Comparison of ENCODE assay signal across 27 cellular contexts in genomic region chr12:50960130-50960529, GRCh38. TPM values are rescaled to one million over a fixed set of nuclear protein-coding genes. Genes with fewer than 3 reads are reported as not detected.
DNase-seq lines count a peak whose midpoint lies in the region; ATAC-seq and TF ChIP-seq lines count a peak whose summit lies in the region.
"Had no signal": no experiment of that assay in that cellular context is flagged by ENCODE, and none has a peak within 500 bp of the region (broad histone marks: within the 10 kb centered on the region; RNA-seq: fewer than 3 reads in every experiment).

No MANE protein-coding gene starts in this region.

- no peak overlapping the region for H2AFZ ChIP-seq in SK-N-SH (ENCODE audit: low read depth)
- H2AFZ ChIP-seq in MM.1S (ENCODE audit: low read length), result no peak overlapping the region

- no peak for TF ChIP-seq RAD21 in SK-N-SH (IDR thresholded peaks at IDR 0.05; ENCODE audit: low read length)

- H4K20me1 ChIP-seq in SK-N-SH (ENCODE audit: insufficient read depth) (no peaks in the 10 kb centered on the region), MM.1S (ENCODE audit: insufficient read depth, low read length) (no peaks in the 10 kb centered on the region)

- ATAC-seq in SK-N-SH treated with all-trans-retinoic acid at 6 μM for 48 hours, result peak; percentile 80
- ATAC-seq in HG03460 (IDR thresholded peaks at IDR 0.05; ENCODE audit: unreplicated experiment), result no peak
- ATAC-seq: esophagus mucosa; K562; left colon; naive thymus-derived CD8-positive, alpha-beta T cell; upper lobe of right lung had no signal

- H3K4me3 ChIP-seq in SK-N-SH (ENCODE audit: low read depth in 2 of 2, low read length in 1 of 2), result no peak overlapping the region
- H3K4me3 ChIP-seq in MM.1S (ENCODE audit: low read length), result no peak overlapping the region
- H3K4me3 ChIP-seq in cardiac fibroblast (replicated peaks in 1 of 2; ENCODE audit: low read depth in 2 of 2, low read length in 2 of 2), result no peak overlapping the region
- H3K4me3 ChIP-seq in mesodermal cell (ENCODE audit: extremely low read depth, insufficient read depth, low read length, poor library complexity, severe bottlenecking), result no peak overlapping the region
- H3K4me3 ChIP-seq: ascending aorta, K562, ovary, spleen, stomach, upper lobe of right lung had no signal

- H3K27me3 ChIP-seq in SK-N-SH (ENCODE audit: insufficient read depth) (no peaks in the 10 kb centered on the region), MM.1S (replicated peaks; ENCODE audit: insufficient read depth, low read length) (no peaks in the 10 kb centered on the region)
- H3K27me3 ChIP-seq: ascending aorta, BE2C, ovary, spleen, stomach, upper lobe of right lung had no signal

- H3K4me1 ChIP-seq in SK-N-SH (ENCODE audit: control insufficient read depth in 1 of 2, insufficient read depth in 2 of 2, low read depth in 1 of 2, low read length in 1 of 2), result no peaks in the 10 kb centered on the region; a peak in 1 of 4 replicates
- peaks cover 7% of the 10 kb centered on the region for H3K4me1 ChIP-seq in MM.1S (ENCODE audit: low read length)
- peaks cover 3% of the 10 kb centered on the region for H3K4me1 ChIP-seq in mesodermal cell (ENCODE audit: control insufficient read depth, insufficient read depth, low read length, poor library complexity, severe bottlenecking)
- H3K4me1 ChIP-seq: ascending aorta, upper lobe of right lung had no signal

- H3K9me3 ChIP-seq in SK-N-SH (no peaks in the 10 kb centered on the region), MM.1S (replicated peaks; ENCODE audit: insufficient read depth, low read length) (no peaks in the 10 kb centered on the region), mesodermal cell (ENCODE audit: control insufficient read depth, low read length) (no peaks in the 10 kb centered on the region)
- H3K9me3 ChIP-seq: ascending aorta, BE2C, ovary, spleen, stomach, upper lobe of right lung had no signal

- TF ChIP-seq CTCF in SK-N-SH (IDR thresholded peaks at IDR 0.05), result no peak
- no peak for TF ChIP-seq CTCF in MM.1S (IDR thresholded peaks at IDR 0.05; ENCODE audit: low read length)
- no peak for TF ChIP-seq CTCF in cardiac fibroblast (IDR thresholded peaks at IDR 0.05; ENCODE audit: low read depth, low read length)

- H3F3A ChIP-seq in SK-N-SH (replicated peaks; ENCODE audit: insufficient read depth) (no peaks in the 10 kb centered on the region), MM.1S (ENCODE audit: insufficient read depth, low read length) (no peaks in the 10 kb centered on the region)

- no peak overlapping the region for H3K27ac ChIP-seq in SK-N-SH (ENCODE audit: low read depth in 2 of 2, low read length in 1 of 2)
- H3K27ac ChIP-seq in MM.1S (ENCODE audit: low read length), result no peak overlapping the region
- peak overlapping the region; percentile 65 for H3K27ac ChIP-seq in mesodermal cell (ENCODE audit: low read depth, low read length, severe bottlenecking)
- H3K27ac ChIP-seq: ascending aorta, ovary, spleen, stomach, upper lobe of right lung had no signal

- DNase-seq in SK-N-SH (no peak), MM.1S (peak; percentile 49), cardiac fibroblast (ENCODE audit: low read depth in 2 of 2) (peak; percentile 10 to 59), superior temporal gyrus (ENCODE audit: extremely low spot score) (no peak), anterior cingulate cortex (lab: John Stamatoyannopoulos, UW) (no peak)
- DNase-seq: 8988T; activated CD4-positive, alpha-beta T cell treated with anti-CD3 and anti-CD28 coated beads, Interleukin-2, amount 50 U/mL, for 4 hours; activated naive CD4-positive, alpha-beta T cell; activated T-cell treated with anti-CD3 and anti-CD28 coated beads, Interleukin-2, amount 50 U/mL, for 1 hour; BE2C; effector memory CD4-positive, alpha-beta T cell; HCEC 1CT; left colon; NCI-H1436 treated with DMSO at 0.1 percent for 48 hours; NCI-H524 treated with DMSO at 0.1 percent for 48 hours; ovary; spleen; stimulated activated CD4-positive, alpha-beta T cell treated with anti-CD3 and anti-CD28 coated beads, Interleukin-4, amount 100 ng/mL, for 24 hours; stomach; upper lobe of right lung had no signal

- H3K9me2 ChIP-seq in SK-N-SH (no peaks in the 10 kb centered on the region), MM.1S (replicated peaks; ENCODE audit: insufficient read depth, low read length) (no peaks in the 10 kb centered on the region)

- H3K79me2 ChIP-seq in SK-N-SH (ENCODE audit: insufficient read depth) (no peaks in the 10 kb centered on the region), MM.1S (ENCODE audit: low read length) (no peaks in the 10 kb centered on the region)

- no peak for TF ChIP-seq EP300 in SK-N-SH (IDR thresholded peaks at IDR 0.05; ENCODE audit: borderline replicate concordance in 1 of 2, low read depth in 1 of 2, low read length in 1 of 2)

- POLR2A ChIA-PET in SK-N-SH (lab: Yijun Ruan, JAX), result no interaction called here

- CTCF ChIA-PET in SK-N-SH (lab: Yijun Ruan, JAX), result interaction anchor here (1.3 kb wide), 1 partner anchor 27 kb away, joined by 9 read pairs; no protein-coding TSS in a partner anchor

- no peaks in the 10 kb centered on the region for H3K36me3 ChIP-seq in SK-N-SH (replicated peaks in 1 of 2; ENCODE audit: control insufficient read depth in 1 of 2, insufficient read depth in 2 of 2, low read length in 1 of 2)
- no peaks in the 10 kb centered on the region for H3K36me3 ChIP-seq in MM.1S (replicated peaks; ENCODE audit: insufficient read depth, low read length)
- H3K36me3 ChIP-seq in mesodermal cell (ENCODE audit: control insufficient read depth, insufficient read depth, low read length), result no peaks in the 10 kb centered on the region
- H3K36me3 ChIP-seq: ascending aorta, BE2C, ovary, spleen, stomach, upper lobe of right lung had no signal

- H3K9ac ChIP-seq in SK-N-SH (no peak overlapping the region), MM.1S (ENCODE audit: low read length) (no peak overlapping the region)

- no peak overlapping the region for H3K4me2 ChIP-seq in SK-N-SH
- H3K4me2 ChIP-seq in MM.1S (ENCODE audit: low read depth, low read length), result no peak overlapping the region

TF ChIP-seq in SK-N-SH treated with all-trans-retinoic acid at 6 μM for 48 hours, 23 proteins besides CTCF, POLR2A, EP300 and RAD21 (continues in another document):
- TF ChIP-seq ISL1 (CRISPR knock-in tag; IDR thresholded peaks at IDR 0.05), result no peak
- TF ChIP-seq, protein P1, sequence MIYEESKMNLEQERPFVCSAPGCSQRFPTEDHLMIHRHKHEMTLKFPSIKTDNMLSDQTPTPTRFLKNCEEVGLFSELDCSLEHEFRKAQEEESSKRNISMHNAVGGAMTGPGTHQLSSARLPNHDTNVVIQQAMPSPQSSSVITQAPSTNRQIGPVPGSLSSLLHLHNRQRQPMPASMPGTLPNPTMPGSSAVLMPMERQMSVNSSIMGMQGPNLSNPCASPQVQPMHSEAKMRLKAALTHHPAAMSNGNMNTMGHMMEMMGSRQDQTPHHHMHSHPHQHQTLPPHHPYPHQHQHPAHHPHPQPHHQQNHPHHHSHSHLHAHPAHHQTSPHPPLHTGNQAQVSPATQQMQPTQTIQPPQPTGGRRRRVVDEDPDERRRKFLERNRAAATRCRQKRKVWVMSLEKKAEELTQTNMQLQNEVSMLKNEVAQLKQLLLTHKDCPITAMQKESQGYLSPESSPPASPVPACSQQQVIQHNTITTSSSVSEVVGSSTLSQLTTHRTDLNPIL (CRISPR knock-in tag; IDR thresholded peaks at IDR 0.05; ENCODE audit: low read depth), result no peak
- TF ChIP-seq TOX (CRISPR knock-in tag; IDR thresholded peaks at IDR 0.05; ENCODE audit: borderline replicate concordance), result no peak
- TF ChIP-seq ZFP30 (CRISPR knock-in tag; IDR thresholded peaks at IDR 0.05), result no peak
- TF ChIP-seq CSDC2 (CRISPR knock-in tag; IDR thresholded peaks at IDR 0.05), result no peak
- no peak for TF ChIP-seq ZNF70 (CRISPR knock-in tag; IDR thresholded peaks at IDR 0.05)

TF ChIP-seq in SK-N-SH, 30 proteins besides CTCF, POLR2A, EP300 and RAD21:
- TF ChIP-seq GATA2 (CRISPR knock-in tag; IDR thresholded peaks at IDR 0.05) (no peak), MXI1 (IDR thresholded peaks at IDR 0.05; ENCODE audit: low read depth, low read length) (no peak), CHD2 (IDR thresholded peaks at IDR 0.05; ENCODE audit: low read length, partially characterized antibody) (no peak)
TF ChIP-seq in SK-N-SH: peak in this region for 0.

RNA-seq across cellular contexts. Expression of gene HIGD1C, which starts 7.8 kb away (rescaled TPM):
- not detected in 2 replicates for polyA plus RNA-seq in SK-N-SH (2012; rRNA removed)
- not detected in 2 replicates for polyA plus RNA-seq in SK-N-SH (2012; cell fraction: cytosol; rRNA removed)
- not detected in 2 replicates for polyA plus RNA-seq in SK-N-SH (2012; cell fraction: nucleus; rRNA removed)
- not detected for polyA plus RNA-seq in mesodermal cell (2013, experiment 1 of 2)
- polyA plus RNA-seq in mesodermal cell (2013, experiment 2 of 2), result not detected
- polyA plus RNA-seq: K562; naive thymus-derived CD8-positive, alpha-beta T cell; ovary; spleen; stomach had no signal

Comparison
In these comparisons a context has a peak if more than half of its experiments do, and no peak if none do; other contexts are left out.
1. DNase-seq: peak in MM.1S (single experiment) and cardiac fibroblast (2 of 2); none in SK-N-SH (single experiment), superior temporal gyrus (single experiment) and anterior cingulate cortex (0 of 58).